In the genomic region with DNA sequence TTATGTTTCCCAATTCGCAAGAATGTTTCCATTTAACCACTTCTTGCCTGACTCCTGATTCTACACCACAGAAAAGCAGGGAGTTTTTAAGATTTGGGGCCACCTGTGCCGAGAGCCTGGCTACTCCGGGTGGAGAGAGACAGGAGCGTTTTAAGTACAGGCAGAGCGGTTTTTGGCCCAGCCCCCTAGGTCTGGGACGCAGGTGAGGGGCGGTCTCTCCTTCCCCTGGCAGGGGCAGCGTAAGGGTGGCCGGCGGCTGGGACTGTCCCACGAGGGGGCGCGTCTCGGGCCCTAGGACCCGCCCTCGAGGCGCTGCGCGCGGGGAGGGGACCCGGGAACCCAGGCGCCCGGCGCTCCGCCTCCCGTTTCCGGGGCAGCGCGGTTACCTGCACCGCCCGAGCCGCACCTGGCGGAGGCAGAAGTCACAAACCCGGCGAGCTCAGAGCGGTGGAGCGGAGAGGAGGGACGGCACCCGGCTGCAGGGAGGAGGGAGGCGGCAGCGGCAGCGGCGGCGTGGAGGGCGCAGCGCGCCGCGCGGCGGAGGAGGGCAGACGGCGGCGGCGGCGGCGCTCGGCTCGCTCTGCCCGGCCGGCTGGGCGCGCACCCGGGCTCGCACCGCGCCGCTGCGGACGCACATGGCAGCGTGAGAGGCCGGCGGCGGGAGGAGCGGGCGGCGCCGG, we compare ENCODE assay signal across 8 cellular contexts. TPM values are rescaled to one million over a fixed set of nuclear protein-coding genes. Genes with fewer than 3 reads are reported as not detected.
DNase-seq lines count a peak whose midpoint lies in the region; ATAC-seq and TF ChIP-seq lines count a peak whose summit lies in the region.

A gene (plus strand): TSS at position 365 of the 680 bp plus-strand sequence. CDS start 508 bp downstream, outside the sequence.

- no peaks in the 10 kb centered on the region for H3K9me3 ChIP-seq in OCI-LY1 (ENCODE audit: low read length)
- H3K9me3 ChIP-seq in trophoblast cell (ENCODE audit: insufficient read depth, low read depth, low read length): no peaks in the 10 kb centered on the region

- peaks cover 78% of the 10 kb centered on the region for H3K36me3 Mint-ChIP-seq in Calu3 (ENCODE audit: insufficient read depth, unreplicated experiment)
- no peaks in the 10 kb centered on the region for H3K36me3 Mint-ChIP-seq in activated T-helper 17 cell treated with anti-CD3 and anti-CD28 coated beads, Interleukin-2, amount 50 U/mL, for 72 hours (ENCODE audit: low read depth)

- H3K4me2 ChIP-seq in OCI-LY1 (ENCODE audit: low read length) (peak within 1 kb of the TSS; percentile 74), trophoblast cell (ENCODE audit: low read length) (peak within 1 kb of the TSS; percentile 84)

- no peaks in the 10 kb centered on the region for H3F3A ChIP-seq in OCI-LY1 (ENCODE audit: insufficient read depth, low read length)

- peak within 1 kb of the TSS; percentile 39 for H4K12ac ChIP-seq in trophoblast cell (ENCODE audit: low read depth, low read length)

- no peak within 1 kb of the TSS for H2AFZ ChIP-seq in OCI-LY1 (ENCODE audit: low read length)
- peak within 1 kb of the TSS; percentile 78 for H2AFZ ChIP-seq in trophoblast cell (ENCODE audit: insufficient read depth, low read length, poor library complexity)

- H3K18ac ChIP-seq in trophoblast cell (ENCODE audit: low read length): peak within 1 kb of the TSS; percentile 47

- peak; percentile 30 for TF ChIP-seq CTCF in Calu3 (IDR thresholded peaks at IDR 0.05; ENCODE audit: unreplicated experiment)
- peak; percentile 34; the same call in 1 of the 2 replicates for TF ChIP-seq CTCF in OCI-LY1 (IDR thresholded peaks at IDR 0.05; ENCODE audit: low read length)

- peak within 1 kb of the TSS; percentile 70 for H4K8ac ChIP-seq in trophoblast cell (ENCODE audit: low read depth, low read length)

- peak within 1 kb of the TSS; percentile 67 for H4K91ac ChIP-seq in trophoblast cell (ENCODE audit: low read depth, low read length)

- peak within 1 kb of the TSS; percentile 66 for H3K4ac ChIP-seq in trophoblast cell (ENCODE audit: low read depth, low read length)

- H3K79me2 ChIP-seq in OCI-LY1 (ENCODE audit: insufficient read depth, low read length) (no peaks in the 10 kb centered on the region), trophoblast cell (ENCODE audit: control insufficient read depth, insufficient read depth, low read length, poor library complexity) (peaks cover 10% of the 10 kb centered on the region)

- peak within 1 kb of the TSS; percentile 64 for H3K14ac ChIP-seq in trophoblast cell (ENCODE audit: low read length)

- peak within 1 kb of the TSS; percentile 42 for H2AK5ac ChIP-seq in trophoblast cell (ENCODE audit: low read length)

- H3K36me3 ChIP-seq in OCI-LY1 (ENCODE audit: insufficient read depth, low read length) (no peaks in the 10 kb centered on the region), trophoblast cell (ENCODE audit: control insufficient read depth in 1 of 2, insufficient read depth in 2 of 2, low read length in 2 of 2) (no peaks in the 10 kb centered on the region)

- ATAC-seq in GM19463 (IDR thresholded peaks at IDR 0.05; ENCODE audit: unreplicated experiment) (peak; percentile 68), HG03558 (IDR thresholded peaks at IDR 0.05; ENCODE audit: extremely low read depth, unreplicated experiment) (peak; percentile 54)
- peak; percentile 67 for ATAC-seq in activated T-helper 17 cell treated with anti-CD3 and anti-CD28 coated beads, Interleukin-2, amount 50 U/mL, for 72 hours (replicated peaks)

- peak within 1 kb of the TSS; percentile 57 for H3K9ac ChIP-seq in OCI-LY1 (ENCODE audit: low read length)
- H3K9ac ChIP-seq in trophoblast cell (ENCODE audit: low read length): peak within 1 kb of the TSS; percentile 23

- no peaks in the 10 kb centered on the region for H3K9me2 ChIP-seq in OCI-LY1 (ENCODE audit: low read depth, low read length)

- peak within 1 kb of the TSS; percentile 51 for H2BK12ac ChIP-seq in trophoblast cell (ENCODE audit: low read length)

- H3K27ac ChIP-seq in OCI-LY1 (ENCODE audit: low read depth, low read length, poor library complexity, severe bottlenecking) (no peak within 1 kb of the TSS), trophoblast cell (ENCODE audit: low read depth, low read length) (peak within 1 kb of the TSS; percentile 51)

- peaks cover 81% of the 10 kb centered on the region for H3K4me1 Mint-ChIP-seq in Calu3 (ENCODE audit: low read depth, unreplicated experiment)
- H3K4me1 Mint-ChIP-seq in activated T-helper 17 cell treated with anti-CD3 and anti-CD28 coated beads, Interleukin-2, amount 50 U/mL, for 72 hours: peaks cover 20% of the 10 kb centered on the region

- H3K27me3 ChIP-seq in OCI-LY1 (ENCODE audit: insufficient read depth, low read length) (no peaks in the 10 kb centered on the region), trophoblast cell (ENCODE audit: insufficient read depth, low read length) (no peaks in the 10 kb centered on the region)

- BruUV-seq in Calu3 (replicated peaks; lab: Mats Ljungman, UMichigan): no TSS peak

- CTCF ChIA-PET in Calu3 (lab: Charles Lee): interaction anchor here (0.9 to 4.6 kb wide), 14 partner anchors 10 to 125 kb away, joined by 3 to 37 read pairs (median 6); no protein-coding TSS in a partner anchor

- H3K4me1 ChIP-seq in OCI-LY1 (ENCODE audit: insufficient read depth, low read length, severe bottlenecking) (peaks cover 6% of the 10 kb centered on the region), trophoblast cell (ENCODE audit: control insufficient read depth in 1 of 2, insufficient read depth in 2 of 2, low read length in 2 of 2) (peaks cover 25 to 38% of the 10 kb centered on the region in 2 experiments)

- intact Hi-C loops in Calu3 (cut with micrococcal nuclease; ENCODE audit: unreplicated experiment): loop anchor here (1.0 to 5.0 kb wide), 3 partner anchors 24 to 111 kb away; no protein-coding TSS in a partner anchor

- H3K9me3 Mint-ChIP-seq in Calu3 (ENCODE audit: low read depth, unreplicated experiment): no peaks in the 10 kb centered on the region
- H3K9me3 Mint-ChIP-seq in activated T-helper 17 cell treated with anti-CD3 and anti-CD28 coated beads, Interleukin-2, amount 50 U/mL, for 72 hours: no peaks in the 10 kb centered on the region

- H3K4me3 ChIP-seq in OCI-LY1 (ENCODE audit: low read depth, low read length, poor library complexity, severe bottlenecking) (peak within 1 kb of the TSS; percentile 67), trophoblast cell (ENCODE audit: low read depth, low read length) (peak within 1 kb of the TSS; percentile 81)

- H2BK5ac ChIP-seq in trophoblast cell (ENCODE audit: low read depth, low read length, poor library complexity): peak within 1 kb of the TSS; percentile 41

- peak within 1 kb of the TSS; percentile 85 for H3K27ac Mint-ChIP-seq in Calu3 (ENCODE audit: unreplicated experiment)
- H3K27ac Mint-ChIP-seq in activated T-helper 17 cell treated with anti-CD3 and anti-CD28 coated beads, Interleukin-2, amount 50 U/mL, for 72 hours: no peak within 1 kb of the TSS

- peak within 1 kb of the TSS; percentile 37 for H2BK120ac ChIP-seq in trophoblast cell (ENCODE audit: insufficient read depth, low read length, poor library complexity)

- peak within 1 kb of the TSS; percentile 97 for H3K4me3 Mint-ChIP-seq in Calu3 (ENCODE audit: low read depth, unreplicated experiment)
- peak within 1 kb of the TSS; percentile 65 for H3K4me3 Mint-ChIP-seq in activated T-helper 17 cell treated with anti-CD3 and anti-CD28 coated beads, Interleukin-2, amount 50 U/mL, for 72 hours

- no peaks in the 10 kb centered on the region for H3K27me3 Mint-ChIP-seq in Calu3 (ENCODE audit: unreplicated experiment)
- peaks cover 6% of the 10 kb centered on the region for H3K27me3 Mint-ChIP-seq in activated T-helper 17 cell treated with anti-CD3 and anti-CD28 coated beads, Interleukin-2, amount 50 U/mL, for 72 hours

- WGBS in trophoblast cell (ENCODE audit: extremely low coverage, insufficient coverage, insufficient read length): no CpG with 5 or more reads among the region's 78 CpGs

- no peak within 1 kb of the TSS for H3K23ac ChIP-seq in trophoblast cell (ENCODE audit: low read length)

- H3K79me1 ChIP-seq in trophoblast cell (ENCODE audit: low read length): peaks cover 34% of the 10 kb centered on the region

- H4K20me1 ChIP-seq in OCI-LY1 (ENCODE audit: insufficient read depth, low read length): no peaks in the 10 kb centered on the region

- DNase-seq in Calu3 (peak; percentile 99), germinal center (ENCODE audit: low spot score) (peak; percentile 84), trophoblast cell (peak; percentile 91 to 93)
- DNase-seq in effector CD8-positive, alpha-beta T cell (lab: John Stamatoyannopoulos, UW): no peak

RNA-seq across cellular contexts. Expression of the gene that starts here (rescaled TPM):
- 190 TPM in 2 replicates for total RNA-seq in Calu3 (2022)
- total RNA-seq in activated T-helper 17 cell treated with anti-CD3 and anti-CD28 coated beads, Interleukin-2, amount 50 U/mL, for 72 hours: 1 to 10 TPM; 1.3 to 1.9 TPM
- polyA plus RNA-seq in trophoblast cell (2013): 48.1 and 48.6 TPM in 2 replicates

Comparison
In these comparisons a context has a peak if more than half of its experiments do, and no peak if none do; other contexts are left out.
1. RNA of the gene that starts here (total RNA-seq): 190 TPM in Calu3; 1.3 to 1.9 TPM in activated T-helper 17 cell treated with anti-CD3 and anti-CD28 coated beads, Interleukin-2, amount 50 U/mL, for 72 hours; every median in the first group is over 10 times any median in the second.
2. Peak in every context shown above with its lines, with median percentiles within 50 percentile points of each other: ATAC-seq.